Comparison of ENCODE assay signal across 21 cellular contexts in genomic region chr1:38433097-38433722, GRCh38.
DNase-seq lines count a peak whose midpoint lies in the region; ATAC-seq and TF ChIP-seq lines count a peak whose summit lies in the region.
"Had no signal": no experiment of that assay in that cellular context is flagged by ENCODE, and none has a peak within 500 bp of the region (broad histone marks: within the 10 kb centered on the region; RNA-seq: fewer than 3 reads in every experiment).

No MANE protein-coding gene starts in this region.

- DNase-seq in GM23338 (ENCODE audit: low spot score), result no peak
- DNase-seq in cerebellar cortex (ENCODE audit: low spot score), result peak; percentile 14
- DNase-seq in putamen (ENCODE audit: low spot score), result peak; percentile 41
- DNase-seq in activated T-helper 2 cell treated with anti-CD3 and anti-CD28 coated beads, Interferon-gamma antibody, Interleukin-2, Interleukin-4, amounts not matched to agents 10 μg/mL and 5 μg/mL and 100 μg/mL, durations not matched to agents 14 hours and 24 hours and 36 hours (ENCODE audit: low spot score), result no peak
- DNase-seq in activated T-cell treated with anti-CD3 and anti-CD28 coated beads, Interleukin-2, amount 50 U/mL, for 72 hours, result no peak
- no peak for DNase-seq in mesenchymal stem cell
- DNase-seq: DMS53, GF-D8, GOT3, MV-4-11, NCI-H1105 treated with DMSO at 0.1 percent for 48 hours, NCI-H2029 treated with DMSO at 0.1 percent for 48 hours, NCI-H345, NCI-H524 treated with DMSO at 0.1 percent for 48 hours, NCI-H82, Peyer's patch, SJCRH30 had no signal

- H2AFZ ChIP-seq in GM23338 (no peak overlapping the region), mesenchymal stem cell (ENCODE audit: low read depth, low read length) (no peak overlapping the region)

- peak; percentile 18 for ATAC-seq in GM23338
- ATAC-seq in activated T-cell treated with anti-CD3 and anti-CD28 coated beads, Interleukin-2, amount 50 U/mL, for 72 hours (replicated peaks in 1 of 2), result no peak

- no peaks in the 10 kb centered on the region for H3K9me3 ChIP-seq in iPS-20b (ENCODE audit: insufficient read depth, low read depth, low read length)
- peaks cover 4% of the 10 kb centered on the region for H3K9me3 ChIP-seq in mesenchymal stem cell (ENCODE audit: control insufficient read depth, low read length)
- H3K9me3 ChIP-seq: Peyer's patch, SJCRH30 had no signal

- no peak overlapping the region for H3K4me2 ChIP-seq in GM23338
- H3K4me2 ChIP-seq in mesenchymal stem cell (ENCODE audit: low read length, poor library complexity, severe bottlenecking), result no peak overlapping the region
- H3K4me2 ChIP-seq: KMS-11 had no signal

- H3K36me3 ChIP-seq in GM23338 (ENCODE audit: insufficient read depth), result peaks cover 5% of the 10 kb centered on the region; the same call in 1 of the 2 replicates
- H3K36me3 ChIP-seq in iPS-20b (ENCODE audit: insufficient read depth, low read depth, low read length), result peaks cover 41% of the 10 kb centered on the region
- H3K36me3 ChIP-seq in mesenchymal stem cell (ENCODE audit: control insufficient read depth in 1 of 2, insufficient read depth in 2 of 2, low read depth in 1 of 2, low read length in 2 of 2), result no peaks in the 10 kb centered on the region
- H3K36me3 ChIP-seq: Peyer's patch, SJCRH30 had no signal

- intact Hi-C loops in activated T-helper 2 cell treated with anti-CD3 and anti-CD28 coated beads, Interferon-gamma antibody, Interleukin-2, Interleukin-4, amounts not matched to agents 10 μg/mL and 5 μg/mL and 100 μg/mL, durations not matched to agents 14 hours and 24 hours and 36 hours (cut with micrococcal nuclease), result no loop called here

- H3K18ac ChIP-seq in mesenchymal stem cell (ENCODE audit: low read depth in 1 of 2, low read length in 2 of 2), result no peak overlapping the region

- 65% methylated on average over 6 of the region's 9 CpGs for WGBS in mesenchymal stem cell

- H3K4me1 Mint-ChIP-seq in GM23338, result peaks cover 38% of the 10 kb centered on the region
- no peaks in the 10 kb centered on the region for H3K4me1 Mint-ChIP-seq in activated T-helper 2 cell treated with anti-CD3 and anti-CD28 coated beads, Interferon-gamma antibody, Interleukin-2, Interleukin-4, amounts not matched to agents 10 μg/mL and 5 μg/mL and 100 μg/mL, durations not matched to agents 14 hours and 24 hours and 36 hours (ENCODE audit: low read depth)
- no peaks in the 10 kb centered on the region for H3K4me1 Mint-ChIP-seq in activated T-cell treated with anti-CD3 and anti-CD28 coated beads, Interleukin-2, amount 50 U/mL, for 72 hours (ENCODE audit: low read depth)
- H3K4me1 Mint-ChIP-seq: CD14-positive monocyte had no signal

- H4K8ac ChIP-seq in mesenchymal stem cell (ENCODE audit: low read length), result no peak overlapping the region

- H3K4me1 ChIP-seq in GM23338 (ENCODE audit: insufficient read depth) (peaks cover 54% of the 10 kb centered on the region), iPS-20b (ENCODE audit: insufficient read depth, low read length) (peaks cover 21% of the 10 kb centered on the region; the same call in 1 of the 2 replicates), mesenchymal stem cell (ENCODE audit: control insufficient read depth, insufficient read depth, low read depth, low read length) (no peaks in the 10 kb centered on the region)
- H3K4me1 ChIP-seq: Peyer's patch, SJCRH30 had no signal

- peak overlapping the region; percentile 87; the same call in 1 of the 2 replicates for H3K27ac ChIP-seq in GM23338 (ENCODE audit: low read depth)
- peak overlapping the region; percentile 29 for H3K27ac ChIP-seq in iPS-20b (ENCODE audit: low read length)
- no peak overlapping the region for H3K27ac ChIP-seq in mesenchymal stem cell (ENCODE audit: low read length, poor library complexity, severe bottlenecking)
- H3K27ac ChIP-seq: KMS-11, Peyer's patch, SJCRH30 had no signal

- H3K9ac ChIP-seq in iPS-20b (ENCODE audit: low read depth, low read length) (no peak overlapping the region), mesenchymal stem cell (ENCODE audit: low read length) (no peak overlapping the region)
- H3K9ac ChIP-seq: KMS-11 had no signal

- peaks cover 16% of the 10 kb centered on the region for H3K36me3 Mint-ChIP-seq in GM23338 (ENCODE audit: low read depth)
- H3K36me3 Mint-ChIP-seq in activated T-helper 2 cell treated with anti-CD3 and anti-CD28 coated beads, Interferon-gamma antibody, Interleukin-2, Interleukin-4, amounts not matched to agents 10 μg/mL and 5 μg/mL and 100 μg/mL, durations not matched to agents 14 hours and 24 hours and 36 hours (ENCODE audit: low read depth), result no peaks in the 10 kb centered on the region
- H3K36me3 Mint-ChIP-seq in activated T-cell treated with anti-CD3 and anti-CD28 coated beads, Interleukin-2, amount 50 U/mL, for 72 hours (ENCODE audit: insufficient read depth in 2 of 2), result no peaks in the 10 kb centered on the region
- H3K36me3 Mint-ChIP-seq: CD14-positive monocyte had no signal

- H3K79me2 ChIP-seq in GM23338 (replicated peaks; ENCODE audit: insufficient read depth), result peaks cover 12% of the 10 kb centered on the region

- H3K9me2 ChIP-seq in GM23338 (ENCODE audit: insufficient read depth), result no peaks in the 10 kb centered on the region

- no peak overlapping the region for H2BK5ac ChIP-seq in mesenchymal stem cell (ENCODE audit: low read depth, low read length, poor library complexity, severe bottlenecking)

- no peaks in the 10 kb centered on the region for H3K79me1 ChIP-seq in mesenchymal stem cell (replicated peaks; ENCODE audit: low read length, poor library complexity, severe bottlenecking)

- no peak overlapping the region for H3K27ac Mint-ChIP-seq in GM23338
- H3K27ac Mint-ChIP-seq in activated T-helper 2 cell treated with anti-CD3 and anti-CD28 coated beads, Interferon-gamma antibody, Interleukin-2, Interleukin-4, amounts not matched to agents 10 μg/mL and 5 μg/mL and 100 μg/mL, durations not matched to agents 14 hours and 24 hours and 36 hours, result no peak overlapping the region
- no peak overlapping the region for H3K27ac Mint-ChIP-seq in activated T-cell treated with anti-CD3 and anti-CD28 coated beads, Interleukin-2, amount 50 U/mL, for 72 hours
- H3K27ac Mint-ChIP-seq: B cell, CD14-positive monocyte had no signal

- no peak overlapping the region for H4K91ac ChIP-seq in mesenchymal stem cell (ENCODE audit: low read length)

- peaks cover 9% of the 10 kb centered on the region for H3K27me3 Mint-ChIP-seq in GM23338 (ENCODE audit: insufficient read depth, low read depth, poor library complexity)
- peaks cover 24% of the 10 kb centered on the region for H3K27me3 Mint-ChIP-seq in activated T-helper 2 cell treated with anti-CD3 and anti-CD28 coated beads, Interferon-gamma antibody, Interleukin-2, Interleukin-4, amounts not matched to agents 10 μg/mL and 5 μg/mL and 100 μg/mL, durations not matched to agents 14 hours and 24 hours and 36 hours (ENCODE audit: low read depth)
- peaks cover 15% of the 10 kb centered on the region for H3K27me3 Mint-ChIP-seq in activated T-cell treated with anti-CD3 and anti-CD28 coated beads, Interleukin-2, amount 50 U/mL, for 72 hours (ENCODE audit: low read depth)

- no peak overlapping the region for H2BK12ac ChIP-seq in mesenchymal stem cell (ENCODE audit: low read length in 2 of 2)

- H3K4me3 ChIP-seq in GM23338, result no peak overlapping the region
- H3K4me3 ChIP-seq in iPS-20b (ENCODE audit: low read length), result no peak overlapping the region
- H3K4me3 ChIP-seq in mesenchymal stem cell (ENCODE audit: insufficient read depth in 1 of 2, low read depth in 1 of 2, low read length in 2 of 2), result no peak overlapping the region
- H3K4me3 ChIP-seq: Peyer's patch, SJCRH30 had no signal

- no peak for TF ChIP-seq CTCF in GM23338 (conservative IDR thresholded peaks at IDR 0.05; ENCODE audit: low read depth in 2 of 2)

- no peaks in the 10 kb centered on the region; the same call in 1 of the 2 replicates for H4K20me1 ChIP-seq in GM23338 (replicated peaks; ENCODE audit: insufficient read depth)

- no peak overlapping the region for H3K4me3 Mint-ChIP-seq in GM23338
- H3K4me3 Mint-ChIP-seq in activated T-helper 2 cell treated with anti-CD3 and anti-CD28 coated beads, Interferon-gamma antibody, Interleukin-2, Interleukin-4, amounts not matched to agents 10 μg/mL and 5 μg/mL and 100 μg/mL, durations not matched to agents 14 hours and 24 hours and 36 hours (ENCODE audit: low read depth), result no peak overlapping the region
- no peak overlapping the region for H3K4me3 Mint-ChIP-seq in activated T-cell treated with anti-CD3 and anti-CD28 coated beads, Interleukin-2, amount 50 U/mL, for 72 hours
- H3K4me3 Mint-ChIP-seq: B cell, CD14-positive monocyte had no signal

- H3F3A ChIP-seq in GM23338 (replicated peaks; ENCODE audit: low read depth), result peaks cover 21% of the 10 kb centered on the region

- no peak overlapping the region for H3K23ac ChIP-seq in mesenchymal stem cell (ENCODE audit: low read length in 2 of 2)

- no peaks in the 10 kb centered on the region for H3K27me3 ChIP-seq in GM23338 (ENCODE audit: insufficient read depth)
- H3K27me3 ChIP-seq in iPS-20b (ENCODE audit: insufficient read depth, low read length), result no peaks in the 10 kb centered on the region
- peaks cover 0 to 3% of the 10 kb centered on the region in 2 experiments for H3K27me3 ChIP-seq in mesenchymal stem cell (ENCODE audit: control insufficient read depth in 1 of 2, insufficient read depth in 1 of 2, low read length in 2 of 2)
- H3K27me3 ChIP-seq: Peyer's patch, SJCRH30 had no signal

- H2BK120ac ChIP-seq in mesenchymal stem cell (ENCODE audit: low read depth, low read length), result no peak overlapping the region

- H3K14ac ChIP-seq in mesenchymal stem cell (ENCODE audit: low read length in 2 of 2), result no peak overlapping the region

- H2AK5ac ChIP-seq in mesenchymal stem cell (ENCODE audit: low read length, severe bottlenecking), result no peak overlapping the region

- H3K4ac ChIP-seq in mesenchymal stem cell (ENCODE audit: low read depth in 1 of 2, low read length in 2 of 2), result no peak overlapping the region

- no peak overlapping the region for H2BK15ac ChIP-seq in mesenchymal stem cell (ENCODE audit: low read depth, poor library complexity, severe bottlenecking)

- H3K9me3 Mint-ChIP-seq in GM23338, result no peaks in the 10 kb centered on the region
- H3K9me3 Mint-ChIP-seq in activated T-helper 2 cell treated with anti-CD3 and anti-CD28 coated beads, Interferon-gamma antibody, Interleukin-2, Interleukin-4, amounts not matched to agents 10 μg/mL and 5 μg/mL and 100 μg/mL, durations not matched to agents 14 hours and 24 hours and 36 hours, result no peaks in the 10 kb centered on the region
- H3K9me3 Mint-ChIP-seq in activated T-cell treated with anti-CD3 and anti-CD28 coated beads, Interleukin-2, amount 50 U/mL, for 72 hours, result no peaks in the 10 kb centered on the region
- H3K9me3 Mint-ChIP-seq: CD14-positive monocyte had no signal

TF ChIP-seq in GM23338, 12 proteins besides CTCF, POLR2A, EP300 and RAD21 (continues in another document):
- no peak for TF ChIP-seq JUNB (IDR thresholded peaks at IDR 0.05; ENCODE audit: unreplicated experiment)
- no peak for TF ChIP-seq ZNF114 (CRISPR knock-in tag; IDR thresholded peaks at IDR 0.05)
- TF ChIP-seq STAT1 (IDR thresholded peaks at IDR 0.05; ENCODE audit: unreplicated experiment), result no peak
- TF ChIP-seq EZH2phosphoT487 (IDR thresholded peaks at IDR 0.05; ENCODE audit: unreplicated experiment), result no peak

Comparison
In these comparisons a context has a peak if more than half of its experiments do, and no peak if none do; other contexts are left out.
1. DNase-seq: peak in cerebellar cortex (single experiment) and putamen (single experiment); none in GM23338 (single experiment), activated T-helper 2 cell treated with anti-CD3 and anti-CD28 coated beads, Interferon-gamma antibody, Interleukin-2, Interleukin-4, amounts not matched to agents 10 μg/mL and 5 μg/mL and 100 μg/mL, durations not matched to agents 14 hours and 24 hours and 36 hours (single experiment), activated T-cell treated with anti-CD3 and anti-CD28 coated beads, Interleukin-2, amount 50 U/mL, for 72 hours (0 of 2) and mesenchymal stem cell (single experiment).